2 cellular contexts compared by ENCODE assay signal in genomic region chr6:138678168-138678567, GRCh38.
"Had no signal": no experiment of that assay in that cellular context is flagged by ENCODE, and none has a peak within 500 bp of the region (broad histone marks: within the 10 kb centered on the region; RNA-seq: fewer than 3 reads in every experiment).

No MANE protein-coding gene starts in this region.

- DNase-seq: GDM1, GF-D8 had no signal
